11 cellular contexts compared by ENCODE assay signal in the genomic region with DNA sequence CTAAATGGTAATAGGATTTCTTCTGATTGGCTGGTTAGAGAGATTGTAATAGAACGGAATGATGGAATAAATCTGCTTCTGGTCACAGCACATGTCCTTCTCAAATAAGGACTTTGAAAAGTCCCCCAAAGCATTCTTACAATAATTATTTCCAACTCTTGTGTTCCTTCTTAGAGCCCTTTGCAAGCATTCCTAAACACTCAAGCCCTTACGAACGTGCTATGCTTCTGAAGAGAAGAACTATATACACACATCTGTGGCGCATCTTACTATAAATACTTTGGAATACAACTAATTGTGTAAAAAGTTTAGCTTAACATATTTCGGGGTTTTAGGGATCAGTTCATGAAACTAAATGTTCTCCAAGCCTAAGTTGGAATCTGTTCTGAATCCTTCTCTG. TPM values are rescaled to one million over a fixed set of nuclear protein-coding genes. Genes with fewer than 3 reads are reported as not detected.
DNase-seq lines count a peak whose midpoint lies in the region; ATAC-seq and TF ChIP-seq lines count a peak whose summit lies in the region.
"Had no signal": no experiment of that assay in that cellular context is flagged by ENCODE, and none has a peak within 500 bp of the region (broad histone marks: within the 10 kb centered on the region; RNA-seq: fewer than 3 reads in every experiment).

No MANE protein-coding gene starts in this region.

- no peaks in the 10 kb centered on the region for H4K20me1 ChIP-seq in OCI-LY1 (ENCODE audit: insufficient read depth, low read length)

- DNase-seq in caudate nucleus (lab: John Stamatoyannopoulos, UW) (no peak), mesothelial cell of epicardium (ENCODE audit: low spot score in 2 of 2, unreplicated experiment in 2 of 2) (no peak), transverse colon (no peak), nephron progenitor cell (no peak), GM10266 (ENCODE audit: extremely low spot score) (no peak), putamen (ENCODE audit: low spot score) (no peak)
- DNase-seq: immature natural killer cell; KG1; stimulated activated naive CD8-positive, alpha-beta T cell treated with anti-CD3 and anti-CD28 coated beads, Interleukin-15, amount 100 ng/mL, for 72 hours had no signal

- H3K4me3 Mint-ChIP-seq in mesothelial cell of epicardium (no peak overlapping the region), nephron progenitor cell (no peak overlapping the region)
- H3K4me3 Mint-ChIP-seq: immature natural killer cell; stimulated activated naive CD8-positive, alpha-beta T cell treated with anti-CD3 and anti-CD28 coated beads, Interleukin-15, amount 100 ng/mL, for 72 hours had no signal

- in situ Hi-C loops in transverse colon (cut with MboI; ENCODE audit: low pct_ligation_motif_present in 1 of 4, low pct_unique_long_range_greater_than_20kb in 1 of 4, low sequenced_read_pairs in 3 of 4), result no loop called here

- no peak overlapping the region for H2AFZ ChIP-seq in OCI-LY1 (ENCODE audit: low read length)

- H3K9me3 ChIP-seq in OCI-LY1 (ENCODE audit: low read length), result no peaks in the 10 kb centered on the region
- H3K9me3 ChIP-seq in transverse colon, result no peaks in the 10 kb centered on the region

- H3K79me2 ChIP-seq in OCI-LY1 (ENCODE audit: insufficient read depth, low read length), result peaks cover 90% of the 10 kb centered on the region

- peaks cover 23% of the 10 kb centered on the region for H3K4me1 Mint-ChIP-seq in mesothelial cell of epicardium
- peaks cover 29% of the 10 kb centered on the region for H3K4me1 Mint-ChIP-seq in nephron progenitor cell
- H3K4me1 Mint-ChIP-seq: immature natural killer cell had no signal

- H3K36me3 ChIP-seq in OCI-LY1 (ENCODE audit: insufficient read depth, low read length) (peaks cover 8% of the 10 kb centered on the region), transverse colon (no peaks in the 10 kb centered on the region)

- peak overlapping the region; percentile 17 for H3K27ac ChIP-seq in OCI-LY1 (ENCODE audit: low read depth, low read length, poor library complexity, severe bottlenecking)
- H3K27ac ChIP-seq in caudate nucleus (ENCODE audit: low read depth, low read length), result peak overlapping the region; percentile 3
- peak overlapping the region; percentile 74 to 88 (median 84) for H3K27ac ChIP-seq in transverse colon

- H3K36me3 Mint-ChIP-seq in mesothelial cell of epicardium, result peaks cover 3% of the 10 kb centered on the region
- peaks cover 23% of the 10 kb centered on the region for H3K36me3 Mint-ChIP-seq in nephron progenitor cell (ENCODE audit: low read depth)
- H3K36me3 Mint-ChIP-seq: immature natural killer cell had no signal

- no peak for TF ChIP-seq POLR2A in transverse colon (IDR thresholded peaks at IDR 0.05)

- H3K27ac Mint-ChIP-seq in mesothelial cell of epicardium (peak overlapping the region; percentile 98), nephron progenitor cell (no peak overlapping the region)
- H3K27ac Mint-ChIP-seq: immature natural killer cell; stimulated activated naive CD8-positive, alpha-beta T cell treated with anti-CD3 and anti-CD28 coated beads, Interleukin-15, amount 100 ng/mL, for 72 hours had no signal

- H3K4me1 ChIP-seq in OCI-LY1 (ENCODE audit: insufficient read depth, low read length, severe bottlenecking) (peaks cover 71% of the 10 kb centered on the region), transverse colon (peaks cover 7 to 30% (median 14%) of the 10 kb centered on the region in 4 donors)

- TF ChIP-seq EP300 in transverse colon (IDR thresholded peaks at IDR 0.05; ENCODE audit: low read depth), result no peak

- H3K9me2 ChIP-seq in OCI-LY1 (ENCODE audit: low read depth, low read length), result no peaks in the 10 kb centered on the region

- no peaks in the 10 kb centered on the region for H3F3A ChIP-seq in OCI-LY1 (ENCODE audit: insufficient read depth, low read length)

- H3K4me2 ChIP-seq in OCI-LY1 (ENCODE audit: low read length), result no peak overlapping the region

- intact Hi-C loops in transverse colon (cut with DNase I; ENCODE audit: low total_unique reads), result no loop called here

- H3K9ac ChIP-seq in OCI-LY1 (ENCODE audit: low read length), result no peak overlapping the region

- no peak overlapping the region for H3K4me3 ChIP-seq in OCI-LY1 (ENCODE audit: low read depth, low read length, poor library complexity, severe bottlenecking)
- no peak overlapping the region for H3K4me3 ChIP-seq in transverse colon

- TF ChIP-seq CTCF in OCI-LY1 (IDR thresholded peaks at IDR 0.05; ENCODE audit: low read length) (no peak), mesothelial cell of epicardium (IDR thresholded peaks at IDR 0.05; ENCODE audit: unreplicated experiment) (no peak), transverse colon (IDR thresholded peaks at IDR 0.05) (no peak), nephron progenitor cell (IDR thresholded peaks at IDR 0.05) (no peak), GM10266 (IDR thresholded peaks at IDR 0.05; ENCODE audit: control insufficient read depth, insufficient read depth, low read depth, missing control alignments) (no peak)

- WGBS in transverse colon (ENCODE audit: low coverage in 1 of 2), 2 donors, result 68 to 72% methylated on average over 5 of the region's 5 CpGs

- no peaks in the 10 kb centered on the region for H3K27me3 Mint-ChIP-seq in mesothelial cell of epicardium (ENCODE audit: low read depth)
- H3K27me3 Mint-ChIP-seq in nephron progenitor cell (ENCODE audit: low read depth, poor library complexity), result peaks cover under 1% of the 10 kb centered on the region
- H3K27me3 Mint-ChIP-seq: stimulated activated naive CD8-positive, alpha-beta T cell treated with anti-CD3 and anti-CD28 coated beads, Interleukin-15, amount 100 ng/mL, for 72 hours had no signal

- ATAC-seq in GM19351 (IDR thresholded peaks at IDR 0.05; ENCODE audit: unreplicated experiment), result no peak
- ATAC-seq: stimulated activated naive CD8-positive, alpha-beta T cell treated with anti-CD3 and anti-CD28 coated beads, Interleukin-15, amount 100 ng/mL, for 72 hours had no signal

- H3K9me3 Mint-ChIP-seq in mesothelial cell of epicardium (no peaks in the 10 kb centered on the region), nephron progenitor cell (no peaks in the 10 kb centered on the region)
- H3K9me3 Mint-ChIP-seq: immature natural killer cell; stimulated activated naive CD8-positive, alpha-beta T cell treated with anti-CD3 and anti-CD28 coated beads, Interleukin-15, amount 100 ng/mL, for 72 hours had no signal

- H3K27me3 ChIP-seq in OCI-LY1 (ENCODE audit: insufficient read depth, low read length), result no peaks in the 10 kb centered on the region
- no peaks in the 10 kb centered on the region for H3K27me3 ChIP-seq in transverse colon

RNA-seq across cellular contexts. Expression of a gene that starts 25.6 kb away (rescaled TPM):
- total RNA-seq in mesothelial cell of epicardium, result 135 to 136 TPM (median 135 TPM) in 3 replicates
- 100 to 1,000 TPM in 1 of 4 donors, 10 to 100 TPM in 3; 52.4 to 107 (median 65.0) TPM for total RNA-seq in transverse colon

Comparison
In these comparisons a context has a peak if more than half of its experiments do, and no peak if none do; other contexts are left out.
1. H3K27ac ChIP-seq: peak in every context shown above with its lines; median percentile 84 in transverse colon; 17 in OCI-LY1; 3 in caudate nucleus.